Comparison of ENCODE assay signal across 28 cellular contexts in the genomic region with DNA sequence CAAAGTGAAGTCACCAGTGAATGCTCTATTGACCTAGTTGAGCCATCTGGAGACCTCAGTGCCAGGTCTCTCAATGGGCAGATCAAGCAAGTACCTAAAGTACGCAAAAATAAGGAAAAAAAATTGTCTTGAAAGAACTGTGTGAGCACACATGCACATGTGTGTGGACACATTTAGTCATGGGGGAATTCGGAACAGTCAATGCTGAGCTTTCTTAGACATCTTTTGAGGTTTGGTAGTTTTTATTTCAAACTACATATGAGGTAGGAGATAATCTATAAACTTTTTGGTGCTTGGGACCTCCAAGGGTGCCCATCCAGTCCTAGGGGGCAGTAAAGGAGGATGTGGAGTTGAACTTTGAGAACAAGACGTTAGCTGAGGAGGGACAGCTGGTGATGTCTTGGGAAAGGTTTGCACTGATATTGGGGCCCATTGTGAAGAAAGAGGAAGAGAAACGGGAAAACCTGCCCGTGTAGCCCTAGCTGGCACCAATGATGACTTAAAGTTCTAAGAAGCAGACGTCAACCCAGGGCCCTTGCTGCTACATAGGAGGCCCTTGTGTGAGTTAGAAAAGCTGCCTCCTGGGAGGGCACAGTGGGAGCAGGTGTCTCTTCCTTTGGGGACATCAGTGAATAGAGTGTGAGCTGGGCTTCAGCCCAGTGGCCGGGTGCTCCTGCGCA.
"Had no signal": no experiment of that assay in that cellular context is flagged by ENCODE, and none has a peak within 500 bp of the region (broad histone marks: within the 10 kb centered on the region; RNA-seq: fewer than 3 reads in every experiment).

No MANE protein-coding gene starts in this region.

- H3K27me3 ChIP-seq: left lung, neural progenitor cell, ovary, right atrium auricular region, right lobe of liver, stomach, tibial artery, upper lobe of right lung, uterus had no signal

- H3K27ac ChIP-seq: left lung, lower lobe of right lung, neural progenitor cell, ovary, right atrium auricular region, right lobe of liver, skin epidermis, stomach, thoracic aorta, tibial artery, upper lobe of right lung, uterus had no signal

- DNase-seq: head of caudate nucleus; hippocampal formation; kidney; left colon; left lung; lower lobe of right lung; mammary epithelial cell; mesenchymal stem cell; naive B cell; natural killer cell; nephron progenitor cell; ovary; right lobe of liver; stimulated activated CD4-positive, alpha-beta T cell treated with anti-CD3 and anti-CD28 coated beads, Interleukin-12 subunit alpha, Interleukin-12 subunit beta, amount 100 ng/mL, for 4 hours; stimulated activated CD4-positive, alpha-beta T cell treated with anti-CD3 and anti-CD28 coated beads, Interleukin-15, amount 100 ng/mL, for 24 hours; stimulated activated CD4-positive, alpha-beta T cell treated with anti-CD3 and anti-CD28 coated beads, Interleukin-2, amount 100 ng/mL, for 24 hours; stimulated activated CD4-positive, alpha-beta T cell treated with anti-CD3 and anti-CD28 coated beads, Interleukin-4, amount 100 ng/mL, for 1 hour; stimulated activated naive CD4-positive, alpha-beta T cell; stomach; tibial artery; trophoblast cell; upper lobe of right lung; uterus had no signal

- H3K4me3 ChIP-seq: left lung, lower lobe of right lung, neural progenitor cell, ovary, right atrium auricular region, right lobe of liver, skin epidermis, stomach, thoracic aorta, tibial artery, upper lobe of right lung, uterus had no signal

- H3K36me3 ChIP-seq: left lung, lower lobe of right lung, neural progenitor cell, ovary, right atrium auricular region, right lobe of liver, stomach, thoracic aorta, tibial artery, upper lobe of right lung, uterus had no signal

- ATAC-seq: left colon, left lung, lower lobe of right lung, natural killer cell, right lobe of liver, upper lobe of right lung had no signal

- H3K9me3 ChIP-seq: left lung, lower lobe of right lung, ovary, right atrium auricular region, right lobe of liver, stomach, thoracic aorta, tibial artery, upper lobe of right lung, uterus had no signal

- H3K4me2 ChIP-seq: neural progenitor cell had no signal

- H2AFZ ChIP-seq: neural progenitor cell had no signal

- H3K9ac ChIP-seq: neural progenitor cell had no signal

- H3K4me1 ChIP-seq: left lung, lower lobe of right lung, neural progenitor cell, right lobe of liver, stomach, tibial artery, upper lobe of right lung, uterus had no signal

- H3K9me3 Mint-ChIP-seq: nephron progenitor cell, neural progenitor cell had no signal

- H3K27ac Mint-ChIP-seq: naive B cell, natural killer cell, nephron progenitor cell, neural progenitor cell, progenitor cell of endocrine pancreas had no signal

- H3K36me3 Mint-ChIP-seq: naive B cell, natural killer cell, neural progenitor cell had no signal

- H3K4me3 Mint-ChIP-seq: naive B cell, natural killer cell, nephron progenitor cell, neural progenitor cell had no signal

- H3K4me1 Mint-ChIP-seq: naive B cell, natural killer cell, nephron progenitor cell, neural progenitor cell had no signal
